1 cellular context compared by ENCODE assay signal in the genomic region with DNA sequence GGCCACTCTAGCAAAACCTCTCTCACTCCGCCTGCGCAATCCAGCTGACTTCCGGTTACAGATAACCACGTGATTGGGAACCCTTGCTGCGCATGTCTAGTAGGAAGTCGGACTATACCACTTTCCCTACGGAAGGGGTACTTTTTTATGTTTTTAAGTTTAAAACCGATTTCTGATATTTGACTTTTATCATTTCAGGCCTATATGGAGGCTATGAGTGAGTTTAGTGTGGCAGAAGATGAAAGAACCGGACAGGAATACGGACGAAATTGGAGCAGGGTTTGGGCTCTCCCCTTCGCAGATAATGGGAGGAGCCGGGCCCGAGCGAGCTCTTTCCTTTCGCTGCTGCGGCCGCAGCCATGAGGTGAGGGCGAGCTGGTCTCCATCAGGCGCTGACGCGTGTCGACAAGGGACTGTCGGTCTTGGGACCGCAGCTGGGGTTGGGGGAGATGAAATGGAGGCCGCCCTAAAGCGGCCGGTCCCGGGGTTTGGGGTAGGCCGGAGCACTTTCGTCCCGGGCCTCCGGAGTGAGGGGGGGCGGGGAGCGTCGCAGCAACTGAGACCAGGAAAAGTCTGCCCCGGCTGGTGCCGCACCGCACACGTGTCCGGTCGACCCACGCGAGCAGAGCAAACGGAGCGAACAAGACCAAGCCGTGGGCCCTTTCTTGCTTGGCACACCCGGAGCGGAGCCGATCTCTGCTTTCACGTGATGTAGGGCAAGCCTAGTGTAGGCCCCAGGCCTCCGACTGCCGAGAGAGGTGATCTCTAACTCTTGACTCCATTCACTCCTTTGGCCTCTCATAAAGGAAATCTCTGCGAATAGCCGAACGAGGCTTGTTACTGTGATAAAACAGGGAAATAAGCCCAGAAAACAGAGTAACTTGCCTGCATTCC.
TF ChIP-seq lines count a peak whose summit lies in the region.

A gene (plus strand): TSS at position 298 of the 894 bp plus-strand sequence. CDS start 62 bp downstream, at position 360.

TF ChIP-seq in K562, 482 proteins besides CTCF, POLR2A, EP300 and RAD21 (continued from another document and continues in another):
- TF ChIP-seq, protein P1, sequence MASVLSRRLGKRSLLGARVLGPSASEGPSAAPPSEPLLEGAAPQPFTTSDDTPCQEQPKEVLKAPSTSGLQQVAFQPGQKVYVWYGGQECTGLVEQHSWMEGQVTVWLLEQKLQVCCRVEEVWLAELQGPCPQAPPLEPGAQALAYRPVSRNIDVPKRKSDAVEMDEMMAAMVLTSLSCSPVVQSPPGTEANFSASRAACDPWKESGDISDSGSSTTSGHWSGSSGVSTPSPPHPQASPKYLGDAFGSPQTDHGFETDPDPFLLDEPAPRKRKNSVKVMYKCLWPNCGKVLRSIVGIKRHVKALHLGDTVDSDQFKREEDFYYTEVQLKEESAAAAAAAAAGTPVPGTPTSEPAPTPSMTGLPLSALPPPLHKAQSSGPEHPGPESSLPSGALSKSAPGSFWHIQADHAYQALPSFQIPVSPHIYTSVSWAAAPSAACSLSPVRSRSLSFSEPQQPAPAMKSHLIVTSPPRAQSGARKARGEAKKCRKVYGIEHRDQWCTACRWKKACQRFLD (CRISPR knock-in tag; IDR thresholded peaks at IDR 0.05) = peak; percentile 57; the same call in 1 of the 2 replicates
- no peak for TF ChIP-seq SRSF3 (IDR thresholded peaks at IDR 0.05; ENCODE audit: insufficient read depth, low read length)
- TF ChIP-seq CHD1 (IDR thresholded peaks at IDR 0.05; ENCODE audit: low read length) = peak; percentile 63
- TF ChIP-seq, protein P2, sequence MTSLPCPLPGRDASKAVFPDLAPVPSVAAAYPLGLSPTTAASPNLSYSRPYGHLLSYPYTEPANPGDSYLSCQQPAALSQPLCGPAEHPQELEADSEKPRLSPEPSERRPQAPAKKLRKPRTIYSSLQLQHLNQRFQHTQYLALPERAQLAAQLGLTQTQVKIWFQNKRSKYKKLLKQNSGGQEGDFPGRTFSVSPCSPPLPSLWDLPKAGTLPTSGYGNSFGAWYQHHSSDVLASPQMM (CRISPR knock-in tag; IDR thresholded peaks at IDR 0.05) = no peak
- peak; percentile 89 for TF ChIP-seq ASH1L (IDR thresholded peaks at IDR 0.05; ENCODE audit: borderline replicate concordance, low read depth, partially characterized antibody)
- TF ChIP-seq, protein P3, sequence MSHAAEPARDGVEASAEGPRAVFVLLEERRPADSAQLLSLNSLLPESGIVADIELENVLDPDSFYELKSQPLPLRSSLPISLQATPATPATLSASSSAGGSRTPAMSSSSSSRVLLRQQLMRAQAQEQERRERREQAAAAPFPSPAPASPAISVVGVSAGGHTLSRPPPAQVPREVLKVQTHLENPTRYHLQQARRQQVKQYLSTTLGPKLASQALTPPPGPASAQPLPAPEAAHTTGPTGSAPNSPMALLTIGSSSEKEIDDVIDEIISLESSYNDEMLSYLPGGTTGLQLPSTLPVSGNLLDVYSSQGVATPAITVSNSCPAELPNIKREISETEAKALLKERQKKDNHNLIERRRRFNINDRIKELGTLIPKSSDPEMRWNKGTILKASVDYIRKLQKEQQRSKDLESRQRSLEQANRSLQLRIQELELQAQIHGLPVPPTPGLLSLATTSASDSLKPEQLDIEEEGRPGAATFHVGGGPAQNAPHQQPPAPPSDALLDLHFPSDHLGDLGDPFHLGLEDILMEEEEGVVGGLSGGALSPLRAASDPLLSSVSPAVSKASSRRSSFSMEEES (CRISPR knock-in tag; IDR thresholded peaks at IDR 0.05) = peak; percentile 98
- TF ChIP-seq, protein P4, sequence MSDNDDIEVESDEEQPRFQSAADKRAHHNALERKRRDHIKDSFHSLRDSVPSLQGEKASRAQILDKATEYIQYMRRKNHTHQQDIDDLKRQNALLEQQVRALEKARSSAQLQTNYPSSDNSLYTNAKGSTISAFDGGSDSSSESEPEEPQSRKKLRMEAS (CRISPR knock-in tag; IDR thresholded peaks at IDR 0.05) = peak; percentile 46
- TF ChIP-seq, protein P5, sequence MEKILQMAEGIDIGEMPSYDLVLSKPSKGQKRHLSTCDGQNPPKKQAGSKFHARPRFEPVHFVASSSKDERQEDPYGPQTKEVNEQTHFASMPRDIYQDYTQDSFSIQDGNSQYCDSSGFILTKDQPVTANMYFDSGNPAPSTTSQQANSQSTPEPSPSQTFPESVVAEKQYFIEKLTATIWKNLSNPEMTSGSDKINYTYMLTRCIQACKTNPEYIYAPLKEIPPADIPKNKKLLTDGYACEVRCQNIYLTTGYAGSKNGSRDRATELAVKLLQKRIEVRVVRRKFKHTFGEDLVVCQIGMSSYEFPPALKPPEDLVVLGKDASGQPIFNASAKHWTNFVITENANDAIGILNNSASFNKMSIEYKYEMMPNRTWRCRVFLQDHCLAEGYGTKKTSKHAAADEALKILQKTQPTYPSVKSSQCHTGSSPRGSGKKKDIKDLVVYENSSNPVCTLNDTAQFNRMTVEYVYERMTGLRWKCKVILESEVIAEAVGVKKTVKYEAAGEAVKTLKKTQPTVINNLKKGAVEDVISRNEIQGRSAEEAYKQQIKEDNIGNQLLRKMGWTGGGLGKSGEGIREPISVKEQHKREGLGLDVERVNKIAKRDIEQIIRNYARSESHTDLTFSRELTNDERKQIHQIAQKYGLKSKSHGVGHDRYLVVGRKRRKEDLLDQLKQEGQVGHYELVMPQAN (IDR thresholded peaks at IDR 0.05; ENCODE audit: borderline replicate concordance) = peak; percentile 88
- TF ChIP-seq, protein P6, sequence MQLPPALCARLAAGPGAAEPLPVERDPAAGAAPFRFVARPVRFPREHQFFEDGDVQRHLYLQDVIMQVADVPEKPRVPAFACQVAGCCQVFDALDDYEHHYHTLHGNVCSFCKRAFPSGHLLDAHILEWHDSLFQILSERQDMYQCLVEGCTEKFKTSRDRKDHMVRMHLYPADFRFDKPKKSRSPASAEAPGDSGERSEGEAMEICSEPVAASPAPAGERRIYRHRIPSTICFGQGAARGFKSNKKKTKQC (CRISPR knock-in tag; IDR thresholded peaks at IDR 0.05) = peak; percentile 60; the same call in 1 of the 2 replicates
- TF ChIP-seq HNRNPUL1 (IDR thresholded peaks at IDR 0.05; ENCODE audit: low read length) = no peak
- peak; percentile 87 for TF ChIP-seq MAFF (IDR thresholded peaks at IDR 0.05; ENCODE audit: low read length)
- TF ChIP-seq, protein P7, sequence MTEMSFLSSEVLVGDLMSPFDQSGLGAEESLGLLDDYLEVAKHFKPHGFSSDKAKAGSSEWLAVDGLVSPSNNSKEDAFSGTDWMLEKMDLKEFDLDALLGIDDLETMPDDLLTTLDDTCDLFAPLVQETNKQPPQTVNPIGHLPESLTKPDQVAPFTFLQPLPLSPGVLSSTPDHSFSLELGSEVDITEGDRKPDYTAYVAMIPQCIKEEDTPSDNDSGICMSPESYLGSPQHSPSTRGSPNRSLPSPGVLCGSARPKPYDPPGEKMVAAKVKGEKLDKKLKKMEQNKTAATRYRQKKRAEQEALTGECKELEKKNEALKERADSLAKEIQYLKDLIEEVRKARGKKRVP (CRISPR knock-in tag; IDR thresholded peaks at IDR 0.05) = no peak
- peak; percentile 96 for TF ChIP-seq ELF1 (tag; IDR thresholded peaks at IDR 0.05)
- TF ChIP-seq, protein P8, sequence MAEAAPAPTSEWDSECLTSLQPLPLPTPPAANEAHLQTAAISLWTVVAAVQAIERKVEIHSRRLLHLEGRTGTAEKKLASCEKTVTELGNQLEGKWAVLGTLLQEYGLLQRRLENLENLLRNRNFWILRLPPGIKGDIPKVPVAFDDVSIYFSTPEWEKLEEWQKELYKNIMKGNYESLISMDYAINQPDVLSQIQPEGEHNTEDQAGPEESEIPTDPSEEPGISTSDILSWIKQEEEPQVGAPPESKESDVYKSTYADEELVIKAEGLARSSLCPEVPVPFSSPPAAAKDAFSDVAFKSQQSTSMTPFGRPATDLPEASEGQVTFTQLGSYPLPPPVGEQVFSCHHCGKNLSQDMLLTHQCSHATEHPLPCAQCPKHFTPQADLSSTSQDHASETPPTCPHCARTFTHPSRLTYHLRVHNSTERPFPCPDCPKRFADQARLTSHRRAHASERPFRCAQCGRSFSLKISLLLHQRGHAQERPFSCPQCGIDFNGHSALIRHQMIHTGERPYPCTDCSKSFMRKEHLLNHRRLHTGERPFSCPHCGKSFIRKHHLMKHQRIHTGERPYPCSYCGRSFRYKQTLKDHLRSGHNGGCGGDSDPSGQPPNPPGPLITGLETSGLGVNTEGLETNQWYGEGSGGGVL (CRISPR knock-in tag; IDR thresholded peaks at IDR 0.05) = no peak
- TF ChIP-seq TOE1 (IDR thresholded peaks at IDR 0.05; ENCODE audit: borderline replicate concordance) = peak; percentile 98
- TF ChIP-seq TOE1 (CRISPR knock-in tag; IDR thresholded peaks at IDR 0.05; ENCODE audit: borderline replicate concordance, low read depth) = no peak
- TF ChIP-seq, protein P9, sequence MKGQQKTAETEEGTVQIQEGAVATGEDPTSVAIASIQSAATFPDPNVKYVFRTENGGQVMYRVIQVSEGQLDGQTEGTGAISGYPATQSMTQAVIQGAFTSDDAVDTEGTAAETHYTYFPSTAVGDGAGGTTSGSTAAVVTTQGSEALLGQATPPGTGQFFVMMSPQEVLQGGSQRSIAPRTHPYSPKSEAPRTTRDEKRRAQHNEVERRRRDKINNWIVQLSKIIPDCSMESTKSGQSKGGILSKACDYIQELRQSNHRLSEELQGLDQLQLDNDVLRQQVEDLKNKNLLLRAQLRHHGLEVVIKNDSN (CRISPR knock-in tag; IDR thresholded peaks at IDR 0.05) = peak; percentile 92
- TF ChIP-seq SP1 (CRISPR knock-in tag; IDR thresholded peaks at IDR 0.05) = peak; percentile 38; the same call in 1 of the 2 replicates
- no peak for TF ChIP-seq EZH2 (IDR thresholded peaks at IDR 0.05; ENCODE audit: borderline replicate concordance, low read depth, low read length)
- TF ChIP-seq KDM4B (IDR thresholded peaks at IDR 0.05; ENCODE audit: borderline replicate concordance in 2 of 2, low read depth in 1 of 2) = 0 out of 4 replicates have a peak, but pooled peaks of 1 of the 2 experiments have one; percentile 47
- peak; percentile 55 for TF ChIP-seq BRD9 (IDR thresholded peaks at IDR 0.05; ENCODE audit: low read depth, partially characterized antibody)
- TF ChIP-seq SMAD2 (IDR thresholded peaks at IDR 0.05; ENCODE audit: low read depth, low read length) = no peak
- TF ChIP-seq ZNF644 (tag; IDR thresholded peaks at IDR 0.05; ENCODE audit: low read depth) = 0 out of 2 replicates have a peak, but pooled peaks have one; percentile 49
- TF ChIP-seq, protein P10, sequence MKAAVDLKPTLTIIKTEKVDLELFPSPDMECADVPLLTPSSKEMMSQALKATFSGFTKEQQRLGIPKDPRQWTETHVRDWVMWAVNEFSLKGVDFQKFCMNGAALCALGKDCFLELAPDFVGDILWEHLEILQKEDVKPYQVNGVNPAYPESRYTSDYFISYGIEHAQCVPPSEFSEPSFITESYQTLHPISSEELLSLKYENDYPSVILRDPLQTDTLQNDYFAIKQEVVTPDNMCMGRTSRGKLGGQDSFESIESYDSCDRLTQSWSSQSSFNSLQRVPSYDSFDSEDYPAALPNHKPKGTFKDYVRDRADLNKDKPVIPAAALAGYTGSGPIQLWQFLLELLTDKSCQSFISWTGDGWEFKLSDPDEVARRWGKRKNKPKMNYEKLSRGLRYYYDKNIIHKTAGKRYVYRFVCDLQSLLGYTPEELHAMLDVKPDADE (conservative IDR thresholded peaks at IDR 0.05; ENCODE audit: control insufficient read depth, low read depth, low read length) = peak; percentile 80
- TF ChIP-seq, protein P11, sequence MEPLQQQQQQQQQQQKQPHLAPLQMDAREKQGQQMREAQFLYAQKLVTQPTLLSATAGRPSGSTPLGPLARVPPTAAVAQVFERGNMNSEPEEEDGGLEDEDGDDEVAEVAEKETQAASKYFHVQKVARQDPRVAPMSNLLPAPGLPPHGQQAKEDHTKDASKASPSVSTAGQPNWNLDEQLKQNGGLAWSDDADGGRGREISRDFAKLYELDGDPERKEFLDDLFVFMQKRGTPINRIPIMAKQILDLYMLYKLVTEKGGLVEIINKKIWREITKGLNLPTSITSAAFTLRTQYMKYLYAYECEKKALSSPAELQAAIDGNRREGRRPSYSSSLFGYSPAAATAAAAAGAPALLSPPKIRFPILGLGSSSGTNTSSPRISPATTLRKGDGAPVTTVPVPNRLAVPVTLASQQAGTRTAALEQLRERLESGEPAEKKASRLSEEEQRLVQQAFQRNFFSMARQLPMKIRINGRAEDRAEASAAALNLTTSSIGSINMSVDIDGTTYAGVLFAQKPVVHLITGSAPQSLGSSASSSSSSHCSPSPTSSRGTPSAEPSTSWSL (CRISPR knock-in tag; IDR thresholded peaks at IDR 0.05; ENCODE audit: borderline replicate concordance) = no peak
- no peak for TF ChIP-seq CHCHD3 (CRISPR knock-in tag; IDR thresholded peaks at IDR 0.05)
- TF ChIP-seq, protein P12, sequence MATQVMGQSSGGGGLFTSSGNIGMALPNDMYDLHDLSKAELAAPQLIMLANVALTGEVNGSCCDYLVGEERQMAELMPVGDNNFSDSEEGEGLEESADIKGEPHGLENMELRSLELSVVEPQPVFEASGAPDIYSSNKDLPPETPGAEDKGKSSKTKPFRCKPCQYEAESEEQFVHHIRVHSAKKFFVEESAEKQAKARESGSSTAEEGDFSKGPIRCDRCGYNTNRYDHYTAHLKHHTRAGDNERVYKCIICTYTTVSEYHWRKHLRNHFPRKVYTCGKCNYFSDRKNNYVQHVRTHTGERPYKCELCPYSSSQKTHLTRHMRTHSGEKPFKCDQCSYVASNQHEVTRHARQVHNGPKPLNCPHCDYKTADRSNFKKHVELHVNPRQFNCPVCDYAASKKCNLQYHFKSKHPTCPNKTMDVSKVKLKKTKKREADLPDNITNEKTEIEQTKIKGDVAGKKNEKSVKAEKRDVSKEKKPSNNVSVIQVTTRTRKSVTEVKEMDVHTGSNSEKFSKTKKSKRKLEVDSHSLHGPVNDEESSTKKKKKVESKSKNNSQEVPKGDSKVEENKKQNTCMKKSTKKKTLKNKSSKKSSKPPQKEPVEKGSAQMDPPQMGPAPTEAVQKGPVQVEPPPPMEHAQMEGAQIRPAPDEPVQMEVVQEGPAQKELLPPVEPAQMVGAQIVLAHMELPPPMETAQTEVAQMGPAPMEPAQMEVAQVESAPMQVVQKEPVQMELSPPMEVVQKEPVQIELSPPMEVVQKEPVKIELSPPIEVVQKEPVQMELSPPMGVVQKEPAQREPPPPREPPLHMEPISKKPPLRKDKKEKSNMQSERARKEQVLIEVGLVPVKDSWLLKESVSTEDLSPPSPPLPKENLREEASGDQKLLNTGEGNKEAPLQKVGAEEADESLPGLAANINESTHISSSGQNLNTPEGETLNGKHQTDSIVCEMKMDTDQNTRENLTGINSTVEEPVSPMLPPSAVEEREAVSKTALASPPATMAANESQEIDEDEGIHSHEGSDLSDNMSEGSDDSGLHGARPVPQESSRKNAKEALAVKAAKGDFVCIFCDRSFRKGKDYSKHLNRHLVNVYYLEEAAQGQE (CRISPR knock-in tag; IDR thresholded peaks at IDR 0.05; ENCODE audit: low read depth) = peak; percentile 29; the same call in 1 of the 2 replicates
- TF ChIP-seq HIVEP1 (CRISPR knock-in tag; IDR thresholded peaks at IDR 0.05) = no peak
- no peak for TF ChIP-seq SETDB1 (IDR thresholded peaks at IDR 0.05; ENCODE audit: low read length)
